18 cellular contexts compared by ENCODE assay signal in genomic region chr11:109071712-109072524, GRCh38.
DNase-seq lines count a peak whose midpoint lies in the region; ATAC-seq and TF ChIP-seq lines count a peak whose summit lies in the region.
"Had no signal": no experiment of that assay in that cellular context is flagged by ENCODE, and none has a peak within 500 bp of the region (broad histone marks: within the 10 kb centered on the region; RNA-seq: fewer than 3 reads in every experiment).

No MANE protein-coding gene starts in this region.

- TF ChIP-seq CTCF in right atrium auricular region (IDR thresholded peaks at IDR 0.05): no peak

- H3K27ac ChIP-seq in right atrium auricular region: peak overlapping the region in 1 of 2 donors; percentile 67
- H3K27ac ChIP-seq in aorta (ENCODE audit: low read depth in 1 of 2, low read length in 2 of 2): peak overlapping the region; percentile 10 to 38
- H3K27ac ChIP-seq: spleen, upper lobe of left lung had no signal

- no peak overlapping the region for H3K4me3 ChIP-seq in right atrium auricular region
- H3K4me3 ChIP-seq in aorta (ENCODE audit: low read length in 2 of 2): no peak overlapping the region
- H3K4me3 ChIP-seq: GM12878, spleen, upper lobe of left lung had no signal

- peaks cover 0 to 22% of the 10 kb centered on the region in 2 donors for H3K4me1 ChIP-seq in right atrium auricular region
- peaks cover 2 to 8% of the 10 kb centered on the region in 2 donors for H3K4me1 ChIP-seq in aorta (ENCODE audit: control insufficient read depth in 1 of 2, insufficient read depth in 2 of 2, low read length in 2 of 2)
- H3K4me1 ChIP-seq: spleen, upper lobe of left lung had no signal

- H3K27me3 ChIP-seq in right atrium auricular region: no peaks in the 10 kb centered on the region
- no peaks in the 10 kb centered on the region for H3K27me3 ChIP-seq in aorta (ENCODE audit: control insufficient read depth in 1 of 2, insufficient read depth in 2 of 2, low read length in 1 of 2)
- H3K27me3 ChIP-seq: spleen, upper lobe of left lung had no signal

- DNase-seq in Right ventricle myocardium superior (no peak), right atrium auricular region (ENCODE audit: low spot score) (no peak), cerebellar nuclear complex (lab: John Stamatoyannopoulos, UW) (peak; percentile 81 to 93), iris pigment epithelial cell (ENCODE audit: low read depth) (peak; percentile 83), aorta (peak in 1 of 2 donors; percentile 55)
- DNase-seq: activated CD4-positive, CD25-positive, alpha-beta regulatory T cell treated with anti-CD3 and anti-CD28 coated beads, Interleukin-2, amount 50 U/mL, for 72 hours; activated T-cell treated with anti-CD3 and anti-CD28 coated beads, Interleukin-2, amount 50 U/mL, for 24 hours; kidney; naive thymus-derived CD8-positive, alpha-beta T cell; NCI-H1436; NCI-H748 treated with DMSO at 0.1 percent for 48 hours; spleen; upper lobe of left lung had no signal

- 4% methylated on average over 5 of the region's 5 CpGs for WGBS in aorta, 2 donors

- H3K36me3 ChIP-seq in right atrium auricular region (no peaks in the 10 kb centered on the region), aorta (ENCODE audit: control insufficient read depth in 1 of 2, insufficient read depth in 2 of 2, low read length in 1 of 2) (no peaks in the 10 kb centered on the region)
- H3K36me3 ChIP-seq: spleen, upper lobe of left lung had no signal

- peak; percentile 93 for ATAC-seq in Right ventricle myocardium superior (ENCODE audit: poor library complexity)
- ATAC-seq in aorta (ENCODE audit: low FRiP score): peak; percentile 62
- ATAC-seq in GM21619 (IDR thresholded peaks at IDR 0.05; ENCODE audit: unreplicated experiment): no peak
- no peak for ATAC-seq in HG02763 (IDR thresholded peaks at IDR 0.05; ENCODE audit: unreplicated experiment)
- ATAC-seq in HG03280 (IDR thresholded peaks at IDR 0.05; ENCODE audit: unreplicated experiment): no peak
- ATAC-seq: GM12878; HCT116; naive thymus-derived CD8-positive, alpha-beta T cell had no signal

- H3K9me3 ChIP-seq in right atrium auricular region: no peaks in the 10 kb centered on the region
- no peaks in the 10 kb centered on the region for H3K9me3 ChIP-seq in aorta (ENCODE audit: control insufficient read depth, low read length)

- intact Hi-C loops in Right ventricle myocardium superior (cut with DNase I) (no loop called here), aorta (cut with DNase I) (no loop called here)

Comparison
In these comparisons a context has a peak if more than half of its experiments do, and no peak if none do; other contexts are left out.
1. ATAC-seq: peak in Right ventricle myocardium superior (single experiment) and aorta (single experiment); none in GM21619 (single experiment), HG02763 (single experiment) and HG03280 (single experiment).
2. DNase-seq: peak in cerebellar nuclear complex (2 of 2) and iris pigment epithelial cell (single experiment); none in Right ventricle myocardium superior (single experiment) and right atrium auricular region (single experiment).